In genomic region chrX:153941331-153942252, GRCh38 we compare ENCODE assay signal across 14 cellular contexts. TPM values are rescaled to one million over a fixed set of nuclear protein-coding genes. Genes with fewer than 3 reads are reported as not detected.
DNase-seq lines count a peak whose midpoint lies in the region; ATAC-seq and TF ChIP-seq lines count a peak whose summit lies in the region.
"Had no signal": no experiment of that assay in that cellular context is flagged by ENCODE, and none has a peak within 500 bp of the region (broad histone marks: within the 10 kb centered on the region; RNA-seq: fewer than 3 reads in every experiment).

No MANE protein-coding gene starts in this region.

- no peaks in the 10 kb centered on the region for H3K27me3 Mint-ChIP-seq in activated naive CD8-positive, alpha-beta T cell treated with anti-CD3 and anti-CD28 coated beads, Interleukin-2, amount 50 U/mL, for 24 hours
- H3K27me3 Mint-ChIP-seq in natural killer cell treated with Interleukin-12 subunit alpha and Interleukin-12 subunit beta and Interleukin-15 and Interleukin-18, amount 100 ng/mL, for 72 hours: peaks cover 0 to 5% of the 10 kb centered on the region in 2 donors

- H3K9me3 Mint-ChIP-seq in activated naive CD8-positive, alpha-beta T cell treated with anti-CD3 and anti-CD28 coated beads, Interleukin-2, amount 50 U/mL, for 24 hours: no peaks in the 10 kb centered on the region
- no peaks in the 10 kb centered on the region for H3K9me3 Mint-ChIP-seq in natural killer cell treated with Interleukin-12 subunit alpha and Interleukin-12 subunit beta and Interleukin-15 and Interleukin-18, amount 100 ng/mL, for 72 hours

- 0 out of 2 replicates have a peak overlapping the region, but pooled peaks have one; percentile 39 for H3K4me3 ChIP-seq in HUES48 (ENCODE audit: low read depth, low read length)
- H3K4me3 ChIP-seq in sigmoid colon: no peak overlapping the region
- H3K4me3 ChIP-seq: thoracic aorta had no signal

- WGBS in sigmoid colon, 2 donors: 40 to 78% methylated on average over 20 to 22 of the region's 23 CpGs

- peaks cover 3% of the 10 kb centered on the region; the same call in 1 of the 2 replicates for H3K4me1 ChIP-seq in HUES48 (ENCODE audit: control insufficient read depth, insufficient read depth, low read length)
- H3K4me1 ChIP-seq in sigmoid colon: peaks cover 0 to 7% (median 0%) of the 10 kb centered on the region in 4 donors

- TF ChIP-seq POLR2A in sigmoid colon (IDR thresholded peaks at IDR 0.05): no peak

- H3K9me3 ChIP-seq in HUES48 (ENCODE audit: control insufficient read depth, insufficient read depth, low read length) (peaks cover 11% of the 10 kb centered on the region), sigmoid colon (no peaks in the 10 kb centered on the region)
- H3K9me3 ChIP-seq: Caco-2, thoracic aorta had no signal

- H3K27ac ChIP-seq in HUES48 (ENCODE audit: low read depth, low read length): peak overlapping the region; percentile 54
- H3K27ac ChIP-seq in substantia nigra (ENCODE audit: low read depth, low read length, poor library complexity, severe bottlenecking): no peak overlapping the region
- no peak overlapping the region for H3K27ac ChIP-seq in sigmoid colon
- H3K27ac ChIP-seq: thoracic aorta had no signal

- H3K36me3 ChIP-seq in HUES48 (ENCODE audit: control insufficient read depth, insufficient read depth, low read length): no peaks in the 10 kb centered on the region
- H3K36me3 ChIP-seq in sigmoid colon: no peaks in the 10 kb centered on the region
- H3K36me3 ChIP-seq: thoracic aorta had no signal

- H3K4me1 Mint-ChIP-seq in activated naive CD8-positive, alpha-beta T cell treated with anti-CD3 and anti-CD28 coated beads, Interleukin-2, amount 50 U/mL, for 24 hours: peaks cover 27% of the 10 kb centered on the region
- peaks cover 0 to 10% of the 10 kb centered on the region in 2 donors for H3K4me1 Mint-ChIP-seq in natural killer cell treated with Interleukin-12 subunit alpha and Interleukin-12 subunit beta and Interleukin-15 and Interleukin-18, amount 100 ng/mL, for 72 hours (ENCODE audit: low read depth in 2 of 2)

- H3K4me3 Mint-ChIP-seq in activated naive CD8-positive, alpha-beta T cell treated with anti-CD3 and anti-CD28 coated beads, Interleukin-2, amount 50 U/mL, for 24 hours: peak overlapping the region; percentile 76
- peak overlapping the region; percentile 60 for H3K4me3 Mint-ChIP-seq in natural killer cell treated with Interleukin-12 subunit alpha and Interleukin-12 subunit beta and Interleukin-15 and Interleukin-18, amount 100 ng/mL, for 72 hours

- peaks cover under 1% of the 10 kb centered on the region for H3K36me3 Mint-ChIP-seq in activated naive CD8-positive, alpha-beta T cell treated with anti-CD3 and anti-CD28 coated beads, Interleukin-2, amount 50 U/mL, for 24 hours (ENCODE audit: low read depth)
- H3K36me3 Mint-ChIP-seq in natural killer cell treated with Interleukin-12 subunit alpha and Interleukin-12 subunit beta and Interleukin-15 and Interleukin-18, amount 100 ng/mL, for 72 hours: no peaks in the 10 kb centered on the region

- no peak for ATAC-seq in activated naive CD8-positive, alpha-beta T cell treated with anti-CD3 and anti-CD28 coated beads, Interleukin-2, amount 50 U/mL, for 24 hours
- no peak for ATAC-seq in natural killer cell treated with Interleukin-12 subunit alpha and Interleukin-12 subunit beta and Interleukin-15 and Interleukin-18, amount 100 ng/mL, for 72 hours
- ATAC-seq: Right ventricle myocardium inferior had no signal

- peak overlapping the region; percentile 89 for H3K27ac Mint-ChIP-seq in activated naive CD8-positive, alpha-beta T cell treated with anti-CD3 and anti-CD28 coated beads, Interleukin-2, amount 50 U/mL, for 24 hours
- H3K27ac Mint-ChIP-seq in natural killer cell treated with Interleukin-12 subunit alpha and Interleukin-12 subunit beta and Interleukin-15 and Interleukin-18, amount 100 ng/mL, for 72 hours: no peak overlapping the region

- TF ChIP-seq EP300 in sigmoid colon (IDR thresholded peaks at IDR 0.05): no peak

- H3K27me3 ChIP-seq in HUES48 (ENCODE audit: control insufficient read depth, insufficient read depth, low read length): no peaks in the 10 kb centered on the region
- H3K27me3 ChIP-seq in sigmoid colon: peaks cover 0 to 3% (median 0%) of the 10 kb centered on the region in 3 donors

- peak overlapping the region; percentile 23; the same call in 1 of the 2 replicates for H3K9ac ChIP-seq in HUES48 (ENCODE audit: low read depth, low read length)

- intact Hi-C loops in sigmoid colon (cut with DNase I): no loop called here

- TF ChIP-seq CTCF in sigmoid colon (IDR thresholded peaks at IDR 0.05): no peak

- peak; percentile 81 for DNase-seq in CMK (ENCODE audit: low read depth)
- DNase-seq in activated naive CD8-positive, alpha-beta T cell treated with anti-CD3 and anti-CD28 coated beads, Interleukin-2, amount 50 U/mL, for 24 hours: no peak
- DNase-seq in natural killer cell treated with Interleukin-12 subunit alpha and Interleukin-12 subunit beta and Interleukin-15 and Interleukin-18, amount 100 ng/mL, for 72 hours (ENCODE audit: low spot score): no peak
- DNase-seq in substantia nigra (lab: John Stamatoyannopoulos, UW): no peak
- no peak for DNase-seq in NCI-H2171 treated with DMSO at 0.1 percent for 48 hours (lab: John Stamatoyannopoulos, UW)
- no peak for DNase-seq in sigmoid colon
- DNase-seq: activated CD4-positive, alpha-beta T cell treated with anti-CD3 and anti-CD28 coated beads for 1 hour; Caco-2; Kasumi-1; NCI-H1694 treated with DMSO at 0.1 percent for 48 hours; NCI-H774 had no signal

RNA-seq across cellular contexts. Expression of gene RENBP, which starts 2.9 kb away (rescaled TPM):
- total RNA-seq in natural killer cell treated with Interleukin-12 subunit alpha and Interleukin-12 subunit beta and Interleukin-15 and Interleukin-18, amount 100 ng/mL, for 72 hours: 1 to 10 TPM; 4.8 to 5.4 TPM
- total RNA-seq in sigmoid colon: 10 to 100 TPM in 3 of 4 donors, 1 to 10 TPM in 1; 9.8 to 16.8 (median 13.1) TPM
- polyA plus RNA-seq in sigmoid colon: 10 to 100 TPM; 10.2 to 15.1 (median 15.0) TPM

RNA-seq across cellular contexts. Expression of gene NAA10, which starts 6.8 kb away (rescaled TPM):
- 100 to 1,000 TPM; 115 to 175 TPM for total RNA-seq in natural killer cell treated with Interleukin-12 subunit alpha and Interleukin-12 subunit beta and Interleukin-15 and Interleukin-18, amount 100 ng/mL, for 72 hours
- 100 to 1,000 TPM in 1 of 4 donors, 10 to 100 TPM in 3; 57.4 to 113 (median 79.2) TPM for total RNA-seq in sigmoid colon
- polyA plus RNA-seq in sigmoid colon: 100 to 1,000 TPM in 1 of 3 donors, 10 to 100 TPM in 2; 78.6 to 128 (median 84.7) TPM

RNA-seq across cellular contexts. Expression of gene ARHGAP4, which starts 15.5 kb away (rescaled TPM):
- 100 to 1,000 TPM; 155 to 276 TPM for total RNA-seq in natural killer cell treated with Interleukin-12 subunit alpha and Interleukin-12 subunit beta and Interleukin-15 and Interleukin-18, amount 100 ng/mL, for 72 hours
- total RNA-seq in sigmoid colon: 10 to 100 TPM; 12.4 to 27.4 (median 16.3) TPM
- 100 to 1,000 TPM in 1 of 3 donors, 10 to 100 TPM in 1, 1 to 10 TPM in 1; 8.4 to 122 (median 17.3) TPM for polyA plus RNA-seq in sigmoid colon

RNA-seq across cellular contexts. Expression of gene HCFC1, which starts 30.0 kb away (rescaled TPM):
- 100 to 1,000 TPM; 105 to 131 TPM for total RNA-seq in natural killer cell treated with Interleukin-12 subunit alpha and Interleukin-12 subunit beta and Interleukin-15 and Interleukin-18, amount 100 ng/mL, for 72 hours
- total RNA-seq in sigmoid colon: 10 to 100 TPM; 23.5 to 57.3 (median 30.2) TPM
- 10 to 100 TPM in 1 of 3 donors, 1 to 10 TPM in 2; 7.4 to 34.4 (median 8.4) TPM for polyA plus RNA-seq in sigmoid colon

RNA-seq across cellular contexts. Expression of gene TMEM187, which starts 31.0 kb away (rescaled TPM):
- total RNA-seq in natural killer cell treated with Interleukin-12 subunit alpha and Interleukin-12 subunit beta and Interleukin-15 and Interleukin-18, amount 100 ng/mL, for 72 hours: 1 to 10 TPM; 2.4 to 6.9 TPM
- 1 to 10 TPM; 3.5 to 8.6 (median 4.4) TPM for total RNA-seq in sigmoid colon
- polyA plus RNA-seq in sigmoid colon: 1 to 10 TPM; 3.6 to 9.3 (median 3.7) TPM

Comparison
In these comparisons a context has a peak if more than half of its experiments do, and no peak if none do; other contexts are left out.
1. RNA of gene ARHGAP4, which starts 15.5 kb away (total RNA-seq): 155 to 276 TPM in natural killer cell treated with Interleukin-12 subunit alpha and Interleukin-12 subunit beta and Interleukin-15 and Interleukin-18, amount 100 ng/mL, for 72 hours; 12.4 to 27.4 TPM in sigmoid colon; every median in the first group is over 4 times any median in the second.